ENCODE assay signal across 11 cellular contexts in genomic region chr17:75268931-75269330, GRCh38. TPM values are rescaled to one million over a fixed set of nuclear protein-coding genes. Genes with fewer than 3 reads are reported as not detected.
DNase-seq lines count a peak whose midpoint lies in the region; ATAC-seq and TF ChIP-seq lines count a peak whose summit lies in the region.
"Had no signal": no experiment of that assay in that cellular context is flagged by ENCODE, and none has a peak within 500 bp of the region (broad histone marks: within the 10 kb centered on the region; RNA-seq: fewer than 3 reads in every experiment).

No MANE protein-coding gene starts in this region.

- intact Hi-C loops in activated CD4-positive, alpha-beta T cell treated with anti-CD3 and anti-CD28 coated beads for 36 hours (cut with DNase I, micrococcal nuclease) = loop anchor here (10.0 kb wide), 2 partner anchors 246 to 586 kb away; partner anchors contain the start of genes CASKIN2 (in 1 of the 2), TSEN54 (in 1 of the 2) and WBP2 (in 1 of the 2)

- H3K4me1 ChIP-seq in neural progenitor cell = peaks cover 4% of the 10 kb centered on the region

- no peak overlapping the region for H3K27ac ChIP-seq in neural progenitor cell
- H3K27ac ChIP-seq: brain microvascular endothelial cell, SJSA1 had no signal

- peak overlapping the region; percentile 64 for H3K4me3 Mint-ChIP-seq in activated CD4-positive, alpha-beta T cell treated with anti-CD3 and anti-CD28 coated beads for 36 hours
- H3K4me3 Mint-ChIP-seq in activated naive CD8-positive, alpha-beta T cell treated with anti-CD3 and anti-CD28 coated beads, Interleukin-2, amount 50 U/mL, for 24 hours = peak overlapping the region; percentile 82
- H3K4me3 Mint-ChIP-seq in neural progenitor cell = peak overlapping the region; percentile 79

- no peaks in the 10 kb centered on the region for H4K20me1 ChIP-seq in neural progenitor cell (ENCODE audit: low read depth)

- no peaks in the 10 kb centered on the region for H3K79me2 ChIP-seq in neural progenitor cell (ENCODE audit: low read depth)

- peak overlapping the region; percentile 69 for H3K27ac Mint-ChIP-seq in activated CD4-positive, alpha-beta T cell treated with anti-CD3 and anti-CD28 coated beads for 36 hours
- peak overlapping the region; percentile 76 for H3K27ac Mint-ChIP-seq in activated naive CD8-positive, alpha-beta T cell treated with anti-CD3 and anti-CD28 coated beads, Interleukin-2, amount 50 U/mL, for 24 hours
- H3K27ac Mint-ChIP-seq in neural progenitor cell = no peak overlapping the region

- no peaks in the 10 kb centered on the region for H3K9me3 Mint-ChIP-seq in activated CD4-positive, alpha-beta T cell treated with anti-CD3 and anti-CD28 coated beads for 36 hours (ENCODE audit: low read depth)
- H3K9me3 Mint-ChIP-seq in activated naive CD8-positive, alpha-beta T cell treated with anti-CD3 and anti-CD28 coated beads, Interleukin-2, amount 50 U/mL, for 24 hours = no peaks in the 10 kb centered on the region
- no peaks in the 10 kb centered on the region for H3K9me3 Mint-ChIP-seq in neural progenitor cell

- no peak overlapping the region for H3K9ac ChIP-seq in neural progenitor cell

- H3K27me3 Mint-ChIP-seq in activated CD4-positive, alpha-beta T cell treated with anti-CD3 and anti-CD28 coated beads for 36 hours = no peaks in the 10 kb centered on the region
- H3K27me3 Mint-ChIP-seq in activated naive CD8-positive, alpha-beta T cell treated with anti-CD3 and anti-CD28 coated beads, Interleukin-2, amount 50 U/mL, for 24 hours = no peaks in the 10 kb centered on the region
- peaks cover 4% of the 10 kb centered on the region for H3K27me3 Mint-ChIP-seq in neural progenitor cell (ENCODE audit: insufficient read depth, low read depth)

- peaks cover 41% of the 10 kb centered on the region for H3K36me3 Mint-ChIP-seq in activated CD4-positive, alpha-beta T cell treated with anti-CD3 and anti-CD28 coated beads for 36 hours (ENCODE audit: low read depth)
- peaks cover 26% of the 10 kb centered on the region for H3K36me3 Mint-ChIP-seq in activated naive CD8-positive, alpha-beta T cell treated with anti-CD3 and anti-CD28 coated beads, Interleukin-2, amount 50 U/mL, for 24 hours (ENCODE audit: low read depth)
- H3K36me3 Mint-ChIP-seq in neural progenitor cell = peaks cover 6% of the 10 kb centered on the region

- no peak overlapping the region for H3K4me2 ChIP-seq in neural progenitor cell

- H3K27me3 ChIP-seq in neural progenitor cell = peaks cover 8% of the 10 kb centered on the region
- H3K27me3 ChIP-seq: brain microvascular endothelial cell, SJSA1 had no signal

- H3K4me1 Mint-ChIP-seq in activated CD4-positive, alpha-beta T cell treated with anti-CD3 and anti-CD28 coated beads for 36 hours = peaks cover 21% of the 10 kb centered on the region
- H3K4me1 Mint-ChIP-seq in activated naive CD8-positive, alpha-beta T cell treated with anti-CD3 and anti-CD28 coated beads, Interleukin-2, amount 50 U/mL, for 24 hours = peaks cover 26% of the 10 kb centered on the region
- peaks cover 12% of the 10 kb centered on the region for H3K4me1 Mint-ChIP-seq in neural progenitor cell

- CTCF ChIA-PET in activated CD4-positive, alpha-beta T cell treated with anti-CD3 and anti-CD28 coated beads for 36 hours (lab: Charles Lee) = interaction anchor here (0.6 to 6.4 kb wide), 7 partner anchors 8 to 294 kb away, joined by 3 to 78 read pairs (median 4); partner anchors contain the start of genes GGA3 and MRPS7

- ATAC-seq in activated CD4-positive, alpha-beta T cell treated with anti-CD3 and anti-CD28 coated beads for 36 hours = no peak
- ATAC-seq in activated naive CD8-positive, alpha-beta T cell treated with anti-CD3 and anti-CD28 coated beads, Interleukin-2, amount 50 U/mL, for 24 hours = no peak
- ATAC-seq in GM21526 (IDR thresholded peaks at IDR 0.05; ENCODE audit: low FRiP score, unreplicated experiment) = no peak

- no peak overlapping the region for H2AFZ ChIP-seq in neural progenitor cell (replicated peaks)

- H3K4me3 ChIP-seq in neural progenitor cell = no peak overlapping the region
- H3K4me3 ChIP-seq: SJSA1 had no signal

- no peak for TF ChIP-seq CTCF in neural progenitor cell (IDR thresholded peaks at IDR 0.05)

- no peak for DNase-seq in activated CD4-positive, alpha-beta T cell treated with anti-CD3 and anti-CD28 coated beads for 36 hours
- DNase-seq in activated CD4-positive, alpha-beta T cell treated with anti-CD3 and anti-CD28 coated beads for 48 hours = no peak
- DNase-seq in NOMO-1 (lab: John Stamatoyannopoulos, UW; ENCODE audit: unreplicated experiment in 2 of 2) = peak; percentile 56 to 62
- no peak for DNase-seq in activated naive CD8-positive, alpha-beta T cell treated with anti-CD3 and anti-CD28 coated beads, Interleukin-2, amount 50 U/mL, for 24 hours
- DNase-seq in neural progenitor cell (ENCODE audit: low spot score) = no peak
- no peak for DNase-seq in activated gamma-delta T cell (lab: John Stamatoyannopoulos, UW)
- DNase-seq in NCI-H748 treated with DMSO at 0.1 percent for 48 hours (lab: John Stamatoyannopoulos, UW) = no peak
- DNase-seq: brain microvascular endothelial cell, NCI-H226 had no signal

- POLR2A ChIA-PET in activated CD4-positive, alpha-beta T cell treated with anti-CD3 and anti-CD28 coated beads for 36 hours (lab: Charles Lee) = interaction anchor here (2.8 kb wide), 1 partner anchor 21 kb away, joined by 27 read pairs; the partner anchor contains the start of gene SLC25A19

- H3F3A ChIP-seq in neural progenitor cell (ENCODE audit: low read depth) = peaks cover 39% of the 10 kb centered on the region

- no peaks in the 10 kb centered on the region for H3K9me3 ChIP-seq in neural progenitor cell (ENCODE audit: low read depth)

- no peaks in the 10 kb centered on the region for H3K36me3 ChIP-seq in neural progenitor cell

RNA-seq across cellular contexts. Expression of gene MIF4GD, which starts 2.1 kb away (rescaled TPM):
- 10 to 100 TPM; 39.0 to 39.1 TPM for total RNA-seq in activated CD4-positive, alpha-beta T cell treated with anti-CD3 and anti-CD28 coated beads for 36 hours
- total RNA-seq in neural progenitor cell (ENCODE audit: low replicate concordance) = 17.7 and 27.5 TPM in 2 replicates

RNA-seq across cellular contexts. Expression of gene MRPS7, which starts 7.3 kb away (rescaled TPM):
- total RNA-seq in activated CD4-positive, alpha-beta T cell treated with anti-CD3 and anti-CD28 coated beads for 36 hours = 10 to 100 TPM; 51.4 to 63.8 TPM
- 43.3 and 48.7 TPM in 2 replicates for total RNA-seq in neural progenitor cell (ENCODE audit: low replicate concordance)

RNA-seq across cellular contexts. Expression of gene GGA3, which starts 7.5 kb away (rescaled TPM):
- total RNA-seq in activated CD4-positive, alpha-beta T cell treated with anti-CD3 and anti-CD28 coated beads for 36 hours = 10 to 100 TPM; 72.9 to 76.7 TPM
- total RNA-seq in neural progenitor cell (ENCODE audit: low replicate concordance) = 28.0 and 37.3 TPM in 2 replicates

RNA-seq across cellular contexts. Expression of gene SLC25A19, which starts 20.3 kb away (rescaled TPM):
- total RNA-seq in activated CD4-positive, alpha-beta T cell treated with anti-CD3 and anti-CD28 coated beads for 36 hours = 10 to 100 TPM; 67.8 to 79.7 TPM
- 5.2 and 10.4 TPM in 2 replicates for total RNA-seq in neural progenitor cell (ENCODE audit: low replicate concordance)

Comparison
In these comparisons a context has a peak if more than half of its experiments do, and no peak if none do; other contexts are left out.
1. DNase-seq: peak in NOMO-1 (2 of 2); none in activated CD4-positive, alpha-beta T cell treated with anti-CD3 and anti-CD28 coated beads for 36 hours (single experiment), activated CD4-positive, alpha-beta T cell treated with anti-CD3 and anti-CD28 coated beads for 48 hours (single experiment), activated naive CD8-positive, alpha-beta T cell treated with anti-CD3 and anti-CD28 coated beads, Interleukin-2, amount 50 U/mL, for 24 hours (single experiment), neural progenitor cell (single experiment), activated gamma-delta T cell (single experiment) and NCI-H748 treated with DMSO at 0.1 percent for 48 hours (single experiment).
2. Peak in every context shown above with its lines, with median percentiles within 50 percentile points of each other: H3K4me3 Mint-ChIP-seq.